Comparison of ENCODE assay signal across 38 cellular contexts in the genomic region with DNA sequence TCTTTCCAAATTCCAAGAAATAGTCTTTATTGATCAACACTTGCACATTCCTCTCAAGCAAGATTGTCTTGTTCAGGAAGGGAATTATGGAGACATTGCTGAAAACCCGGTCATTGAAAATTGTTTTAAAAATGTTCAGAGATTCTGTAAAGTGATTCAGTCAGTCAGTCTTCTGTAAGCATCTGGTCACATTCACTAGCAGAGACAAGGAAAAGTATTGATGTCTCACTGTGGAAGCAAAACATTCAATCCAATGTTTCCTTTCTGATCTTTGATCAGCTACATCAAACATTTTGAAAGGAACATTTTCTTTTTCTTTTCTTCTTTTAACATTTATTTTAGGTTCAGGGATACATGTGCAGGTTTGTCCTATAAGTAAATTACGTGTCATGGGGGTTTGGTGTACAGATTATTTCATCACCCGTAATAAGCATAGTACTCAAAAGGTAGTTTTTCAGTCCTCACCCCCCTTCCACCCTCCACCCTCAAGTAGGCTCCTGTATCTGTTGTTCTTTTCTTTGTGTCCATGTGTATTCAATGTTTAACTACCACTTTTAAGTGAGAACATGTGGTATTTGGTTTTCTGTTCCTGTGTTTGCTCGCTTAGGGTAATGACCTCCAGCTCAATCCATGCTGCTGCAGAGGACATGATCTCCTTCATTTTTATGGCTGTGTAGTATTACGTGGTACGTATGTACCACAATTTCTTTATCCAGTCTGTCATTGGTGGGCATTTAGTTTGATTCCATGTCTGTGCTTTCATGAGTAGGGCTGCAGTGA.
"Had no signal": no experiment of that assay in that cellular context is flagged by ENCODE, and none has a peak within 500 bp of the region (broad histone marks: within the 10 kb centered on the region; RNA-seq: fewer than 3 reads in every experiment).

No MANE protein-coding gene starts in this region.

- H3K9me3 Mint-ChIP-seq: brain had no signal

- ATAC-seq: activated CD8-positive, alpha-beta memory T cell treated with anti-CD3 and anti-CD28 coated beads, Interleukin-2, amount 10 ng/mL, durations not matched to agents 7 days and 5 days; activated naive CD8-positive, alpha-beta T cell treated with anti-CD3 and anti-CD28 coated beads, Interleukin-2, amount 50 U/mL, for 24 hours; Right ventricle myocardium inferior had no signal

- H3K4me3 ChIP-seq: PC-9 had no signal

- H2AFZ ChIP-seq: PC-9 had no signal

- H3K36me3 ChIP-seq: WERI-Rb-1 had no signal

- H3K27ac ChIP-seq: PC-9, RWPE1, WERI-Rb-1 had no signal

- H3K27ac Mint-ChIP-seq: activated CD4-positive, alpha-beta memory T cell treated with anti-CD3 and anti-CD28 coated beads, Interleukin-2, amount 10 ng/mL, durations not matched to agents 7 days and 5 days; activated CD8-positive, alpha-beta memory T cell treated with anti-CD3 and anti-CD28 coated beads, Interleukin-2, amount 10 ng/mL, durations not matched to agents 7 days and 5 days; activated naive CD4-positive, alpha-beta T cell treated with anti-CD3 and anti-CD28 coated beads, Interleukin-2, amount 10 ng/mL, durations not matched to agents 7 days and 5 days; activated naive CD8-positive, alpha-beta T cell; activated naive CD8-positive, alpha-beta T cell treated with anti-CD3 and anti-CD28 coated beads, Interleukin-2, amount 50 U/mL, for 24 hours had no signal

- DNase-seq: activated CD4-positive, alpha-beta memory T cell treated with anti-CD3 and anti-CD28 coated beads, Interleukin-2, amount 10 ng/mL, durations not matched to agents 7 days and 5 days; activated CD4-positive, alpha-beta T cell treated with anti-CD3 and anti-CD28 coated beads for 1 hour; activated CD4-positive, alpha-beta T cell treated with anti-CD3 and anti-CD28 coated beads for 48 hours; activated CD4-positive, CD25-positive, alpha-beta regulatory T cell; activated CD8-positive, alpha-beta memory T cell treated with anti-CD3 and anti-CD28 coated beads for 24 hours; activated CD8-positive, alpha-beta memory T cell treated with anti-CD3 and anti-CD28 coated beads, Interleukin-2, amount 10 ng/mL, durations not matched to agents 7 days and 5 days; activated CD8-positive, alpha-beta memory T cell treated with anti-CD3 and anti-CD28 coated beads, Interleukin-2, amount 50 U/mL, for 48 hours; activated effector memory CD4-positive, alpha-beta T cell treated with Interleukin-2 at 50 U/mL for 16 hours; activated naive CD4-positive, alpha-beta T cell treated with anti-CD3 and anti-CD28 coated beads, Interleukin-2, amount 10 ng/mL, durations not matched to agents 7 days and 5 days; activated naive CD8-positive, alpha-beta T cell treated with anti-CD3 and anti-CD28 coated beads, Interleukin-2, amount 50 U/mL, for 24 hours; activated T-cell treated with anti-CD3 and anti-CD28 coated beads, Interleukin-2, amount 50 U/mL, for 48 hours; anterior cingulate cortex; caudate nucleus; cerebellar nuclear complex; Karpas-422; KBM-7; NCI-H1105; NCI-H1436; NCI-H1694; NCI-H1930; NCI-H2107; NCI-H2171; NCI-H510A; NCI-H526; NK-92 treated with Interleukin-12 subunit alpha and Interleukin-12 subunit beta, amount 100 ng/mL, for 24 hours; PC-9; SIG-M5; SW 1271; T-helper 1 cell; T-helper 2 cell; T-helper 9 cell; WERI-Rb-1 had no signal

- H3K27me3 Mint-ChIP-seq: activated CD4-positive, alpha-beta memory T cell treated with anti-CD3 and anti-CD28 coated beads, Interleukin-2, amount 10 ng/mL, durations not matched to agents 7 days and 5 days; activated CD8-positive, alpha-beta memory T cell treated with anti-CD3 and anti-CD28 coated beads, Interleukin-2, amount 10 ng/mL, durations not matched to agents 7 days and 5 days; activated naive CD4-positive, alpha-beta T cell treated with anti-CD3 and anti-CD28 coated beads, Interleukin-2, amount 10 ng/mL, durations not matched to agents 7 days and 5 days; activated naive CD8-positive, alpha-beta T cell; activated naive CD8-positive, alpha-beta T cell treated with anti-CD3 and anti-CD28 coated beads, Interleukin-2, amount 50 U/mL, for 24 hours; brain had no signal

- H3K4me1 Mint-ChIP-seq: activated CD4-positive, alpha-beta memory T cell treated with anti-CD3 and anti-CD28 coated beads, Interleukin-2, amount 10 ng/mL, durations not matched to agents 7 days and 5 days; activated CD8-positive, alpha-beta memory T cell treated with anti-CD3 and anti-CD28 coated beads, Interleukin-2, amount 10 ng/mL, durations not matched to agents 7 days and 5 days; activated naive CD4-positive, alpha-beta T cell treated with anti-CD3 and anti-CD28 coated beads, Interleukin-2, amount 10 ng/mL, durations not matched to agents 7 days and 5 days; activated naive CD8-positive, alpha-beta T cell treated with anti-CD3 and anti-CD28 coated beads, Interleukin-2, amount 50 U/mL, for 24 hours; brain had no signal

- H3K4me2 ChIP-seq: PC-9 had no signal

- H3K4me3 Mint-ChIP-seq: activated CD4-positive, alpha-beta memory T cell treated with anti-CD3 and anti-CD28 coated beads, Interleukin-2, amount 10 ng/mL, durations not matched to agents 7 days and 5 days; activated CD8-positive, alpha-beta memory T cell treated with anti-CD3 and anti-CD28 coated beads, Interleukin-2, amount 10 ng/mL, durations not matched to agents 7 days and 5 days; activated naive CD4-positive, alpha-beta T cell treated with anti-CD3 and anti-CD28 coated beads, Interleukin-2, amount 10 ng/mL, durations not matched to agents 7 days and 5 days; activated naive CD8-positive, alpha-beta T cell; activated naive CD8-positive, alpha-beta T cell treated with anti-CD3 and anti-CD28 coated beads, Interleukin-2, amount 50 U/mL, for 24 hours; brain had no signal

- H3K36me3 Mint-ChIP-seq: activated CD8-positive, alpha-beta memory T cell treated with anti-CD3 and anti-CD28 coated beads, Interleukin-2, amount 10 ng/mL, durations not matched to agents 7 days and 5 days; activated naive CD4-positive, alpha-beta T cell treated with anti-CD3 and anti-CD28 coated beads, Interleukin-2, amount 10 ng/mL, durations not matched to agents 7 days and 5 days; activated naive CD8-positive, alpha-beta T cell; brain had no signal

- FAIRE-seq: bronchial epithelial cell, RCC 7860 had no signal
